Comparison of ENCODE assay signal across 8 cellular contexts in the genomic region with DNA sequence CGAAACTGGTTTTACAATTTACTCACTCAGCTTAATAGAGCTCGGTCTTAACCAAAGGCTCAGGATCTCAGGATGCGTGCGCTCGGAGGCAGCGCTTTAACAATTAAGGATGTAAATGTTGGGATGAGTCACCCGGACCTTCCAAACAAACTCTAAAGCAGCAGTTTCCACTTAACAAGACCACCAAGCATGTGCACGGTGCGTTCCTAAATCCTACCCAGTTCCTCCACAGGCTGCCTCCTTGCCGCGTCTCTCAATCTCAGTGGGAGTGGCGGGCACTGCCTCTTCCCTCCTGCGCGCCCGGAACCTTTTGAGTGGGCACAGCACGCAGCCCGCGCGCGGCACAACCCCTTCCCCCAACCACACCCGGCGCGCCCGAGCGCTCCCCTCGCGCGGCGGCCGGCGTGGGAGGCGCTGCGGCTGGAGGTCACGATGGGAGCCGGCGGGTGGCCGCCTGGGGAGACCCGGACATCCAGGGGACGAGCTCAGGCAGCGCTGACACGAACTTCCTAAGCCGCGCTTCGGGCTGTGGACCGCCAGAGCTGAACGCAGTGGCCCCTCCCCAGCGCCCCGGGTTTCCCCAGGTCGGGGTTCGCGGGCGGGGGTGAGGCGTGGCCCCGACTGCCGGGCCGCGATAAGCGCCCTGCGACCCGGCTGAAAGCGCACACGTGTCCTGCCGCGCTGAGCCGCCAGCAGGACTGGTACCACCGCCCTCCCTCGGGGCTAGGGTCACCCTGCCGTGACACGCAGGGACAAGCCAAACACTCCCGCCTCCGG. TPM values are rescaled to one million over a fixed set of nuclear protein-coding genes. Genes with fewer than 3 reads are reported as not detected.
DNase-seq lines count a peak whose midpoint lies in the region; ATAC-seq and TF ChIP-seq lines count a peak whose summit lies in the region.

ABCG2 (minus strand) TSS at position 280 of the 777 bp plus-strand sequence. CDS start 18,644 bp downstream, outside the sequence.

- H3K36me3 ChIP-seq in breast epithelium = no peaks in the 10 kb centered on the region

- no peaks in the 10 kb centered on the region for H3K27me3 ChIP-seq in breast epithelium

- DNase-seq in T-helper 22 cell (ENCODE audit: low read depth) (peak; percentile 12), breast epithelium (ENCODE audit: low spot score in 2 of 2) (no peak), iris pigment epithelial cell (ENCODE audit: low read depth) (peak; percentile 53), SK-N-DZ (ENCODE audit: low spot score) (no peak)
- DNase-seq in stimulated activated CD4-positive, alpha-beta T cell treated with anti-CD3 and anti-CD28 coated beads, Interleukin-12 subunit alpha, Interleukin-12 subunit beta, amount 100 ng/mL, for 24 hours (ENCODE audit: low read depth in 2 of 2) = peak; percentile 11 to 41

- no peaks in the 10 kb centered on the region for H3K4me1 ChIP-seq in breast epithelium

- no peaks in the 10 kb centered on the region for H3K9me3 ChIP-seq in breast epithelium

- H3K27ac ChIP-seq in 22Rv1 = peak within 1 kb of the TSS; percentile 44
- peak within 1 kb of the TSS; percentile 60 to 68 for H3K27ac ChIP-seq in breast epithelium

- TF ChIP-seq POLR2A in GM18505 (IDR thresholded peaks at IDR 0.05; ENCODE audit: borderline replicate concordance, extremely low read depth, insufficient read depth, insufficient read length) (no peak), breast epithelium (IDR thresholded peaks at IDR 0.05) (no peak)

- peak within 1 kb of the TSS; percentile 51 to 73 (median 69) for H3K4me3 ChIP-seq in breast epithelium

- no peak for TF ChIP-seq CTCF in 22Rv1 (IDR thresholded peaks at IDR 0.05)
- no peak for TF ChIP-seq CTCF in breast epithelium (IDR thresholded peaks at IDR 0.05)

- ATAC-seq in GM18505 (IDR thresholded peaks at IDR 0.05; ENCODE audit: unreplicated experiment) (peak; percentile 61), HG03095 (IDR thresholded peaks at IDR 0.05; ENCODE audit: unreplicated experiment) (peak; percentile 43)

- intact Hi-C loops in breast epithelium (cut with DNase I; ENCODE audit: low total_unique reads) = no loop called here

RNA-seq across cellular contexts. Expression of gene ABCG2, which starts in this region (rescaled TPM):
- 1 to 10 TPM; 2.6 to 8.6 (median 6.9) TPM for total RNA-seq in breast epithelium
- polyA plus RNA-seq in SK-N-DZ (2014; cell fraction: cytosol; rRNA removed) = not detected in 2 replicates
- not detected in 2 replicates for polyA plus RNA-seq in SK-N-DZ (2014; cell fraction: nucleus; rRNA removed)

Comparison
In these comparisons a context has a peak if more than half of its experiments do, and no peak if none do; other contexts are left out.
1. DNase-seq: peak in T-helper 22 cell (single experiment), iris pigment epithelial cell (single experiment) and stimulated activated CD4-positive, alpha-beta T cell treated with anti-CD3 and anti-CD28 coated beads, Interleukin-12 subunit alpha, Interleukin-12 subunit beta, amount 100 ng/mL, for 24 hours (2 of 2); none in breast epithelium (0 of 2) and SK-N-DZ (single experiment).